Comparison of ENCODE assay signal across 17 cellular contexts in the genomic region with DNA sequence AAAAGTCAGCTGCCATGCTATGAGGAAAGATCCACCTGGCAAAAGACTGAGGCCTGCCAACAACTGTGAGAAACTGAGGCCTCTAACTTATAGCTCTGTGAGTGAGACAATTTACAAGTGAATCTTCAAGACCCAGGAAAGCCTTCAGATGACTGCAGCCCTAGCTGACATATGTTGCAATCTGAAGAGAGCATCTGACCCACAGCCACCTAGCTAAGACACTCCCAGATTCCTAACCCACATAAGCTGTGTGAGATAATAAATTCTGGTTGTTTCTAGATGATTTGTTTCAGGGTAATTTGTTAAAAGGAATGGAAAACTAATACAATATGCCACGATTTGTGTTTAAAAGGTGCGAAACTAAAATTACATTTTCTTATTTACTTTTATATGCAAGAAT. TPM values are rescaled to one million over a fixed set of nuclear protein-coding genes. Genes with fewer than 3 reads are reported as not detected.
DNase-seq lines count a peak whose midpoint lies in the region; ATAC-seq and TF ChIP-seq lines count a peak whose summit lies in the region.
"Had no signal": no experiment of that assay in that cellular context is flagged by ENCODE, and none has a peak within 500 bp of the region (broad histone marks: within the 10 kb centered on the region; RNA-seq: fewer than 3 reads in every experiment).

No MANE protein-coding gene starts in this region.

- no peak for TF ChIP-seq CTCF in NB4 (IDR thresholded peaks at IDR 0.05; ENCODE audit: low read depth, low read length)
- no peak for TF ChIP-seq CTCF in fibroblast of mammary gland (conservative IDR thresholded peaks at IDR 0.05; ENCODE audit: control insufficient read depth, insufficient read depth, low read depth, low read length)

- TF ChIP-seq POLR2A in NB4 (IDR thresholded peaks at IDR 0.05; ENCODE audit: extremely low read depth, insufficient read length), result no peak

- ATAC-seq in HG03095 (IDR thresholded peaks at IDR 0.05; ENCODE audit: unreplicated experiment), result no peak
- ATAC-seq: HCT116 had no signal

- no peak overlapping the region for H3K4me3 ChIP-seq in NB4 (ENCODE audit: low read depth, low read length)
- no peak overlapping the region for H3K4me3 ChIP-seq in fibroblast of mammary gland (ENCODE audit: control insufficient read depth, low read depth, low read length)
- H3K4me3 ChIP-seq: BLaER1 treated with 17β-estradiol and CSF1 and Interleukin-3, amounts not matched to agents 10 nM and 100 nM had no signal

- DNase-seq in NB4 (ENCODE audit: low read depth), result peak; percentile 4
- DNase-seq in amniotic epithelial cell (ENCODE audit: low read depth), result peak; percentile 13
- peak; percentile 3 for DNase-seq in fibroblast of mammary gland (ENCODE audit: low read depth)
- DNase-seq in renal cortical epithelial cell (ENCODE audit: low read depth), result peak; percentile 17
- DNase-seq in NAMALWA (ENCODE audit: low spot score), result no peak
- DNase-seq in superior temporal gyrus (ENCODE audit: extremely low spot score), result no peak
- DNase-seq: CD8-positive, alpha-beta memory T cell; GOT3; Kasumi-1; MM.1S; NCI-H1105; NCI-H1694; NCI-H510A treated with DMSO at 0.1 percent for 48 hours; NCI-H774 had no signal

RNA-seq across cellular contexts. Expression of a gene that starts 55.1 kb away (rescaled TPM):
- total RNA-seq in renal cortical epithelial cell, result 0.35 and 0.65 TPM in 2 replicates
- total RNA-seq: CD8-positive, alpha-beta memory T cell had no signal

Comparison
In these comparisons a context has a peak if more than half of its experiments do, and no peak if none do; other contexts are left out.
1. DNase-seq: peak in NB4 (single experiment), amniotic epithelial cell (single experiment), fibroblast of mammary gland (single experiment) and renal cortical epithelial cell (single experiment); none in NAMALWA (single experiment) and superior temporal gyrus (single experiment).